In the genomic region with DNA sequence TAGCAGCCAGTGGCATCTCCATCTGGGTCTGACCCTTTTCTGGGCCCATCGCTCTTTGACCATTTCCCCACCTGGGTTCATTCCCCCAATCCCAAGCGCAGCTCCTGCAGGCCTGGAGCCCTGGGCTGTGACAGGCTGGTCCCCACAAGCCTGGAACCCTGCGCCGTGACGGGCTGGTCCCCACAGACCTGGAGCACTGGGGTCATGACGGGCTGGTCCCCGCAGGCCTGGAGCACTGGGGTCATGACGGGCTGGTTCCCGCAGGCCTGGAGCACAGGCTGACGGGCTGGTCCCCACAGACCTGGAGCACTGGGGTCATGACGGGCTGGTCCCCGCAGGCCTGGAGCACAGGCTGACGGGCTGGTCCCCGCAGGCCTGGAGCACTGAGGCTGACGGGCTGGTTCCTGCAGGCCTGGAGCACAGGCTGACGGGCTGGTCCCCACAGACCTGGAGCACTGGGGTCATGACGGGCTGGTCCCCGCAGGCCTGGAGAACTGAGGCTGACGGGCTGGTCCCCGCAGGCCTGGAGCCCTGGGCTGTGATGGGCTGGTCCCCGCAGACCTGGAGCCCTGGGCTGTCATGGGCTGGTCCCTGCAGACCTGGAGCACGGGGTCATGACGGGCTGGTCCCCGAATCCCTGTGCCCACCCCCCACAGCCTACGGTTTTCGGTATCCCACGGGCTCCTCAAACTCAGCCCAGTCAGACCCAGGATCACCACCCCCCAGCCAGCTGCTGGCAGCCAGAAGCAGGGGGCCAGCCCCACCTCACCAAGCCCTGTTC, we compare ENCODE assay signal across 1 cellular context.
TF ChIP-seq lines count a peak whose summit lies in the region.

No MANE protein-coding gene starts in this region.

TF ChIP-seq in IMR-90, 13 proteins besides CTCF, POLR2A, EP300 and RAD21:
- TF ChIP-seq RFX5 (IDR thresholded peaks at IDR 0.05; ENCODE audit: low read depth, low read length) (no peak), BHLHE40 (IDR thresholded peaks at IDR 0.05; ENCODE audit: low read depth, low read length) (no peak), CEBPB (IDR thresholded peaks at IDR 0.05; ENCODE audit: low read depth, low read length) (no peak), NFE2L2 (IDR thresholded peaks at IDR 0.05; ENCODE audit: low read depth, low read length) (no peak), MAFK (IDR thresholded peaks at IDR 0.05; ENCODE audit: low read depth, low read length) (no peak), CHD1 (IDR thresholded peaks at IDR 0.05; ENCODE audit: low read depth, low read length) (no peak), SMC3 (IDR thresholded peaks at IDR 0.05; ENCODE audit: low read depth, low read length) (no peak), FOS (IDR thresholded peaks at IDR 0.05; ENCODE audit: low read depth, low read length) (no peak), RCOR1 (IDR thresholded peaks at IDR 0.05; ENCODE audit: insufficient replicate concordance, low read length) (no peak), MXI1 (IDR thresholded peaks at IDR 0.05; ENCODE audit: borderline replicate concordance, low read depth, low read length) (no peak), ELK1 (IDR thresholded peaks at IDR 0.05; ENCODE audit: borderline replicate concordance, low read depth, low read length) (no peak), MAZ (IDR thresholded peaks at IDR 0.05; ENCODE audit: borderline replicate concordance, low read depth, low read length) (no peak)
- TF ChIP-seq, protein P1, sequence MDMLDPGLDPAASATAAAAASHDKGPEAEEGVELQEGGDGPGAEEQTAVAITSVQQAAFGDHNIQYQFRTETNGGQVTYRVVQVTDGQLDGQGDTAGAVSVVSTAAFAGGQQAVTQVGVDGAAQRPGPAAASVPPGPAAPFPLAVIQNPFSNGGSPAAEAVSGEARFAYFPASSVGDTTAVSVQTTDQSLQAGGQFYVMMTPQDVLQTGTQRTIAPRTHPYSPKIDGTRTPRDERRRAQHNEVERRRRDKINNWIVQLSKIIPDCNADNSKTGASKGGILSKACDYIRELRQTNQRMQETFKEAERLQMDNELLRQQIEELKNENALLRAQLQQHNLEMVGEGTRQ (IDR thresholded peaks at IDR 0.05; ENCODE audit: low read depth, low read length) = no peak
